Comparison of ENCODE assay signal across 1 cellular context in the genomic region with DNA sequence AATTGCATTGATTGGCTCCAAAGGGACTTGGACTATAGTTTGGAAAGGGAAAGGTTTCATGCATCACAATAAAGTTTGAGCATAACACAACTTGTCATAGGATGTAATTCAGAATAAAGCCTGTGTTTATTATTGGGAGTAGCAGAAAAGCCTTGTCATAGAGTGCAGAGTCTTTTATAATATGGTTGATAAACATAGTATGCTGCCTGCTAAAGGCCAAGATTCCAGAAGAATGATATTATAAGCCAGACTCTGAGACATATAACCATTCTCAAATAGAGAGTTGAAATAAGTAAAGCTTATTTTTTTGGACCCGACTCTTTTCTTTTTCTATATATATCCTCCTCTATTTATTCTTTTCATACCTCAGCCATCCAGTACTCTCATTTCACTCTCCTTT.
TF ChIP-seq lines count a peak whose summit lies in the region.

No MANE protein-coding gene starts in this region.

TF ChIP-seq in IMR-90, 13 proteins besides CTCF, POLR2A, EP300 and RAD21 (continued from another document):
- TF ChIP-seq RFX5 (IDR thresholded peaks at IDR 0.05; ENCODE audit: low read depth, low read length) (no peak), MXI1 (IDR thresholded peaks at IDR 0.05; ENCODE audit: borderline replicate concordance, low read depth, low read length) (no peak), NFE2L2 (IDR thresholded peaks at IDR 0.05; ENCODE audit: low read depth, low read length) (no peak)
